In genomic region chr11:96472085-96472484, GRCh38 we compare ENCODE assay signal across 14 cellular contexts.
DNase-seq lines count a peak whose midpoint lies in the region; ATAC-seq and TF ChIP-seq lines count a peak whose summit lies in the region.
"Had no signal": no experiment of that assay in that cellular context is flagged by ENCODE, and none has a peak within 500 bp of the region (broad histone marks: within the 10 kb centered on the region; RNA-seq: fewer than 3 reads in every experiment).

No MANE protein-coding gene starts in this region.

- DNase-seq in DMS53 (lab: John Stamatoyannopoulos, UW) (peak; percentile 17), DMS53 treated with DMSO at 0.1 percent for 48 hours (lab: John Stamatoyannopoulos, UW; ENCODE audit: unreplicated experiment) (no peak), foreskin keratinocyte (no peak), Ammon's horn (ENCODE audit: low spot score) (no peak), NCI-H1105 (lab: John Stamatoyannopoulos, UW) (no peak), KG1 (lab: John Stamatoyannopoulos, UW) (no peak)
- DNase-seq: amygdala; effector CD4-positive, alpha-beta T cell; NCI-H510A treated with DMSO at 0.1 percent for 48 hours had no signal

- ATAC-seq in GM21576 (IDR thresholded peaks at IDR 0.05; ENCODE audit: unreplicated experiment) = peak; percentile 89
- ATAC-seq in HG03378 (IDR thresholded peaks at IDR 0.05; ENCODE audit: unreplicated experiment) = peak; percentile 86
- ATAC-seq in foreskin keratinocyte = no peak
- ATAC-seq: mucosa of descending colon had no signal

- H3K27me3 ChIP-seq in foreskin keratinocyte = no peaks in the 10 kb centered on the region
- H3K27me3 ChIP-seq: hepatocyte, right atrium auricular region had no signal

- TF ChIP-seq CTCF in foreskin keratinocyte (conservative IDR thresholded peaks at IDR 0.05) = peak; percentile 22

- no peak overlapping the region for H3K27ac ChIP-seq in foreskin keratinocyte
- H3K27ac ChIP-seq: hepatocyte, right atrium auricular region had no signal

- H3K4me1 ChIP-seq in foreskin keratinocyte = no peaks in the 10 kb centered on the region
- H3K4me1 ChIP-seq: right atrium auricular region had no signal
